In genomic region chr5:75337366-75338021, GRCh38 we compare ENCODE assay signal across 8 cellular contexts. TPM values are rescaled to one million over a fixed set of nuclear protein-coding genes. Genes with fewer than 3 reads are reported as not detected.
DNase-seq lines count a peak whose midpoint lies in the region; ATAC-seq lines count a peak whose summit lies in the region.

No MANE protein-coding gene starts in this region.

- under 1% methylated on average over 50 of the region's 50 CpGs for WGBS in HUES64

- peaks cover 29% of the 10 kb centered on the region for H3K36me3 ChIP-seq in HUES64 (ENCODE audit: insufficient read depth, low read length)

- H3K27ac ChIP-seq in HUES64 (ENCODE audit: low read depth, low read length) = peak overlapping the region; percentile 83

- H3K4me1 ChIP-seq in HUES64 (ENCODE audit: insufficient read depth, low read length) = peaks cover 19% of the 10 kb centered on the region

- no peaks in the 10 kb centered on the region for H3K27me3 ChIP-seq in HUES64 (ENCODE audit: insufficient read depth, low read length)

- peak; percentile 1 to 6 for DNase-seq in activated CD8-positive, alpha-beta memory T cell treated with anti-CD3 and anti-CD28 coated beads for 1 hour (ENCODE audit: extremely low read depth in 1 of 2, low read depth in 1 of 2)
- DNase-seq in activated CD8-positive, alpha-beta memory T cell treated with anti-CD3 and anti-CD28 coated beads, Interleukin-2, amount 50 U/mL, for 4 hours = no peak
- DNase-seq in activated T-cell treated with anti-CD3 and anti-CD28 coated beads, Interleukin-2, amount 50 U/mL, for 48 hours = peak; percentile 61 to 62
- DNase-seq in glomerular visceral epithelial cell (ENCODE audit: extremely low spot score) (peak; percentile 24), pons (ENCODE audit: low spot score) (peak; percentile 26), NCI-H1694 (lab: John Stamatoyannopoulos, UW) (no peak)

- no peak for ATAC-seq in GM21515 (IDR thresholded peaks at IDR 0.05; ENCODE audit: unreplicated experiment)

- H3K9ac ChIP-seq in HUES64 (ENCODE audit: low read depth, low read length) = peak overlapping the region; percentile 90

- peak overlapping the region; percentile 98 for H3K4me3 ChIP-seq in HUES64 (ENCODE audit: low read length)

- no peaks in the 10 kb centered on the region for H3K9me3 ChIP-seq in HUES64 (ENCODE audit: insufficient read depth, low read depth, low read length)

RNA-seq across cellular contexts. Expression of gene HMGCR, which starts 0.5 kb away (rescaled TPM):
- 171 TPM for polyA plus RNA-seq in HUES64 (2013, experiment 1 of 2)
- 187 TPM for polyA plus RNA-seq in HUES64 (2013, experiment 2 of 2)

Comparison
In these comparisons a context has a peak if more than half of its experiments do, and no peak if none do; other contexts are left out.
1. DNase-seq: peak in activated CD8-positive, alpha-beta memory T cell treated with anti-CD3 and anti-CD28 coated beads for 1 hour (2 of 2), activated T-cell treated with anti-CD3 and anti-CD28 coated beads, Interleukin-2, amount 50 U/mL, for 48 hours (2 of 2), glomerular visceral epithelial cell (single experiment) and pons (single experiment); none in activated CD8-positive, alpha-beta memory T cell treated with anti-CD3 and anti-CD28 coated beads, Interleukin-2, amount 50 U/mL, for 4 hours (single experiment) and NCI-H1694 (single experiment).